Comparison of ENCODE assay signal across 13 cellular contexts in the genomic region with DNA sequence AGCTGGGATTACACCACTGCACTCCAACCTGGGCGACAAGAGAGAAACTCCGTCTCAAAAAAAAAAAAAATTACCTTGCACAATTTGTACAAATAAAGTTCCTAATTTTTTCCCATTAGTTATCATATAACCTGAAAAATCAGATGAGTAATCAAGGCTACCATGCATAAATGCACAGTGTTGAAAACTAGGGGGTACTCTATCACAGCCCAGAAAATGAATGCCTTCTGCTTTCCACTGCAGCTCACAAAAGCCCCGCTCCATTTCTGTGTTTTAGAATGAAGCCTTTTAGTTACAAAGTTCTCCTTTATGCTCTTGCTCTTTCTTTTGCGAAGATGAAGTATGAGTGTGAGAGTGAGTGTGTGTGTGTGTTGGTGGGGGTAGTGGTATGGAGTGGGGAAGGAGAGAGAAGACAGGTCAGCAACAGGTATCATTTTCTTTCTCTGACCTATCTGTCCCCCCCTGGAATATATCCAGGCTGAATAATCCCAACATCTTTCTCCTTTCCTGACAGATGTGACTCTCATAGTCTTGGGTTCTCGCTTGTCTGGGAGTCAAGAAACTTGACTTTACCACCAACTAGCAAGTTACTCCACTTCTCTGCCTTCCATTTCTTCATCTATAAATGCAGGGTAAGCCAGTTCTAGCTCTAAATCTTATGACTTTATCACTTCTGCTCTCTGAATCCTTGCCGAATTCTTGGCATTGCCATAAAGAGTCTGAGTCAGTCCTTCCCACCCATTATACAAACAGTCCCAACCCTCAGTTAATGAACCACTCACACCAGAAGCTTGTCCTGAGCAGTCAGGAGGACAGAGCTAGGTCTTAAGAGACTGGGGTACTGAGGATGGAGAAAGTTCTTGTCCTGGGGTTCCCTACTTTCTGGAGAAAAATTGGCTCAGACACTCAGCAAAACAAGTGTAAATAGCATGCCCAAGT. TPM values are rescaled to one million over a fixed set of nuclear protein-coding genes. Genes with fewer than 3 reads are reported as not detected.
DNase-seq lines count a peak whose midpoint lies in the region; ATAC-seq and TF ChIP-seq lines count a peak whose summit lies in the region.
"Had no signal": no experiment of that assay in that cellular context is flagged by ENCODE, and none has a peak within 500 bp of the region (broad histone marks: within the 10 kb centered on the region; RNA-seq: fewer than 3 reads in every experiment).

No MANE protein-coding gene starts in this region.

- H3K27ac Mint-ChIP-seq in CD4-positive, alpha-beta memory T cell, result peak overlapping the region; percentile 60 to 92 (median 84)
- H3K27ac Mint-ChIP-seq in dendritic cell treated with granulocyte-macrophage colony-stimulating factor and Interleukin-4, amounts not matched to agents 40 ng/mL and 50 ng/mL, for 4 days, result peak overlapping the region; percentile 69
- peak overlapping the region; percentile 81 to 93 (median 92) for H3K27ac Mint-ChIP-seq in naive thymus-derived CD8-positive, alpha-beta T cell
- no peak overlapping the region for H3K27ac Mint-ChIP-seq in endothelial cell (ENCODE audit: unreplicated experiment)
- H3K27ac Mint-ChIP-seq: H9, mesothelial cell of epicardium had no signal

- H3K36me3 ChIP-seq in CD4-positive, alpha-beta memory T cell (ENCODE audit: insufficient read depth, low read length), result peaks cover 55% of the 10 kb centered on the region
- H3K36me3 ChIP-seq in heart right ventricle, result peaks cover 0 to 85% (median 0%) of the 10 kb centered on the region in 9 donors

- peaks cover 56% of the 10 kb centered on the region for H3K4me1 ChIP-seq in CD4-positive, alpha-beta memory T cell (ENCODE audit: insufficient read depth, low read length)
- H3K4me1 ChIP-seq in heart right ventricle, result no peaks in the 10 kb centered on the region
- H3K4me1 ChIP-seq: body of pancreas had no signal

- no peak for DNase-seq in CD4-positive, alpha-beta memory T cell
- DNase-seq in NCI-H226 (peak; percentile 75), NCI-H1105 treated with DMSO at 0.1 percent for 48 hours (lab: John Stamatoyannopoulos, UW) (no peak), endothelial cell (ENCODE audit: low spot score) (no peak), heart right ventricle (no peak), SW 1271 (lab: John Stamatoyannopoulos, UW) (no peak)
- DNase-seq in naive thymus-derived CD8-positive, alpha-beta T cell, result peak in 2 of 10 donors; percentile 29 to 32
- DNase-seq: H9, NCI-H1092 treated with DMSO at 0.1 percent for 48 hours, T1000 had no signal

- no peak overlapping the region for H3K4me3 ChIP-seq in CD4-positive, alpha-beta memory T cell (ENCODE audit: low read length in 2 of 2)
- H3K4me3 ChIP-seq in heart right ventricle, result no peak overlapping the region
- H3K4me3 ChIP-seq: body of pancreas had no signal

- H3K9me3 Mint-ChIP-seq in CD4-positive, alpha-beta memory T cell, result no peaks in the 10 kb centered on the region
- H3K9me3 Mint-ChIP-seq in dendritic cell treated with granulocyte-macrophage colony-stimulating factor and Interleukin-4, amounts not matched to agents 40 ng/mL and 50 ng/mL, for 4 days, result no peaks in the 10 kb centered on the region
- H3K9me3 Mint-ChIP-seq in naive thymus-derived CD8-positive, alpha-beta T cell, result no peaks in the 10 kb centered on the region
- H3K9me3 Mint-ChIP-seq in endothelial cell (ENCODE audit: unreplicated experiment), result no peaks in the 10 kb centered on the region
- H3K9me3 Mint-ChIP-seq: H9, mesothelial cell of epicardium had no signal

- H3K27ac ChIP-seq in CD4-positive, alpha-beta memory T cell (ENCODE audit: low read depth, low read length), result no peak overlapping the region
- H3K27ac ChIP-seq in heart right ventricle, result no peak overlapping the region
- H3K27ac ChIP-seq: body of pancreas had no signal

- TF ChIP-seq CTCF in endothelial cell (IDR thresholded peaks at IDR 0.05; ENCODE audit: unreplicated experiment), result no peak
- TF ChIP-seq CTCF in heart right ventricle (IDR thresholded peaks at IDR 0.05), result no peak

- WGBS in heart right ventricle, 2 donors, result 73 to 82% methylated on average over 6 of the region's 6 CpGs

- peak overlapping the region in 5 of 8 donors; percentile 12 to 70 (median 27) for H3K4me3 Mint-ChIP-seq in CD4-positive, alpha-beta memory T cell
- H3K4me3 Mint-ChIP-seq in dendritic cell treated with granulocyte-macrophage colony-stimulating factor and Interleukin-4, amounts not matched to agents 40 ng/mL and 50 ng/mL, for 4 days, result no peak overlapping the region
- H3K4me3 Mint-ChIP-seq in naive thymus-derived CD8-positive, alpha-beta T cell, result peak overlapping the region in 9 of 10 donors; percentile 15 to 74 (median 42)
- no peak overlapping the region for H3K4me3 Mint-ChIP-seq in endothelial cell (ENCODE audit: unreplicated experiment)
- H3K4me3 Mint-ChIP-seq: H9, mesothelial cell of epicardium had no signal

- H3K9me3 ChIP-seq in CD4-positive, alpha-beta memory T cell (ENCODE audit: control insufficient read depth in 1 of 2, low read length in 2 of 2), result no peaks in the 10 kb centered on the region
- H3K9me3 ChIP-seq in heart right ventricle, result no peaks in the 10 kb centered on the region
- H3K9me3 ChIP-seq: body of pancreas had no signal

- H3K27me3 Mint-ChIP-seq in CD4-positive, alpha-beta memory T cell, result no peaks in the 10 kb centered on the region
- H3K27me3 Mint-ChIP-seq in dendritic cell treated with granulocyte-macrophage colony-stimulating factor and Interleukin-4, amounts not matched to agents 40 ng/mL and 50 ng/mL, for 4 days, result no peaks in the 10 kb centered on the region
- H3K27me3 Mint-ChIP-seq in naive thymus-derived CD8-positive, alpha-beta T cell, result no peaks in the 10 kb centered on the region
- H3K27me3 Mint-ChIP-seq in endothelial cell (ENCODE audit: unreplicated experiment), result peaks cover 1% of the 10 kb centered on the region

- H3K36me3 Mint-ChIP-seq in CD4-positive, alpha-beta memory T cell, result peaks cover 54 to 76% of the 10 kb centered on the region in 2 donors
- peaks cover 88% of the 10 kb centered on the region for H3K36me3 Mint-ChIP-seq in dendritic cell treated with granulocyte-macrophage colony-stimulating factor and Interleukin-4, amounts not matched to agents 40 ng/mL and 50 ng/mL, for 4 days (ENCODE audit: low read depth)
- H3K36me3 Mint-ChIP-seq in naive thymus-derived CD8-positive, alpha-beta T cell, result peaks cover 11 to 92% (median 16%) of the 10 kb centered on the region in 3 donors
- no peaks in the 10 kb centered on the region for H3K36me3 Mint-ChIP-seq in endothelial cell (ENCODE audit: low read depth, unreplicated experiment)
- H3K36me3 Mint-ChIP-seq: mesothelial cell of epicardium had no signal

- POLR2A ChIA-PET in CD4-positive, alpha-beta memory T cell (lab: Charles Lee; ENCODE audit: partially characterized antibody), result interaction anchor here (0.8 to 6.8 kb wide), 5 partner anchors 9 to 37 kb away, joined by 3 to 85 read pairs (median 4); a partner anchor contains a TSS
- POLR2A ChIA-PET in naive thymus-derived CD8-positive, alpha-beta T cell (lab: Charles Lee), result interaction anchor here (0.6 to 23.6 kb wide), 6 partner anchors 9 to 27 kb away, joined by 3 to 406 read pairs (median 4); a partner anchor contains a TSS

- intact Hi-C loops in CD4-positive, alpha-beta memory T cell (cut with micrococcal nuclease), result loop anchor here (1.0 kb wide), 1 partner anchor 33 kb away; no protein-coding TSS in a partner anchor
- intact Hi-C loops in dendritic cell treated with granulocyte-macrophage colony-stimulating factor and Interleukin-4, amounts not matched to agents 40 ng/mL and 50 ng/mL, for 4 days (cut with micrococcal nuclease), result loop anchor here (5.0 kb wide), 1 partner anchor 34 kb away; no protein-coding TSS in a partner anchor
- intact Hi-C loops in heart right ventricle (cut with DNase I), result no loop called here

- ATAC-seq in naive thymus-derived CD8-positive, alpha-beta T cell, result peak; percentile 70 to 82
- no peak for ATAC-seq in heart right ventricle
- ATAC-seq: body of pancreas had no signal

- no peaks in the 10 kb centered on the region for H3K27me3 ChIP-seq in CD4-positive, alpha-beta memory T cell (ENCODE audit: insufficient read depth, low read length)
- peaks cover 0 to 6% (median 0%) of the 10 kb centered on the region in 7 donors for H3K27me3 ChIP-seq in heart right ventricle
- H3K27me3 ChIP-seq: body of pancreas had no signal

- H3K4me1 Mint-ChIP-seq in CD4-positive, alpha-beta memory T cell, result peaks cover 44 to 79% (median 60%) of the 10 kb centered on the region in 4 donors
- H3K4me1 Mint-ChIP-seq in dendritic cell treated with granulocyte-macrophage colony-stimulating factor and Interleukin-4, amounts not matched to agents 40 ng/mL and 50 ng/mL, for 4 days (ENCODE audit: low read depth), result peaks cover 29% of the 10 kb centered on the region
- H3K4me1 Mint-ChIP-seq in naive thymus-derived CD8-positive, alpha-beta T cell, result peaks cover 23 to 80% (median 66%) of the 10 kb centered on the region in 4 donors
- no peaks in the 10 kb centered on the region for H3K4me1 Mint-ChIP-seq in endothelial cell (ENCODE audit: unreplicated experiment)
- H3K4me1 Mint-ChIP-seq: mesothelial cell of epicardium had no signal

- CTCF ChIA-PET in CD4-positive, alpha-beta memory T cell (lab: Charles Lee; ENCODE audit: partially characterized antibody), result interaction anchor here (1.0 to 9.9 kb wide), 7 partner anchors 11 to 45 kb away, joined by 3 to 119 read pairs (median 7); no protein-coding TSS in a partner anchor

RNA-seq across cellular contexts. Expression of a gene that starts 16.1 kb away (rescaled TPM):
- 100 to 1,000 TPM; 215 to 221 TPM for total RNA-seq in CD4-positive, alpha-beta memory T cell
- 100 to 1,000 TPM; 183 to 309 TPM for polyA plus RNA-seq in CD4-positive, alpha-beta memory T cell
- 100 to 1,000 TPM; 257 to 267 TPM for total RNA-seq in naive thymus-derived CD8-positive, alpha-beta T cell
- 100 to 1,000 TPM; 228 to 303 (median 266) TPM for polyA plus RNA-seq in naive thymus-derived CD8-positive, alpha-beta T cell
- total RNA-seq in endothelial cell (ENCODE audit: unreplicated experiment) (not detected), heart right ventricle (10 to 100 TPM in 1 of 10 donors, 1 to 10 TPM in 5, under 1 TPM in 4; 0.57 to 13.2 (median 1.8) TPM)
- 1 to 10 TPM; 1.2 to 1.4 TPM for polyA plus RNA-seq in heart right ventricle
- total RNA-seq: H9 had no signal

RNA-seq across cellular contexts. Expression of a gene that starts 37.7 kb away (rescaled TPM):
- total RNA-seq in CD4-positive, alpha-beta memory T cell, result 1 to 10 TPM; 3.9 to 5.5 TPM
- 10 to 100 TPM; 10.6 to 18.9 TPM for polyA plus RNA-seq in CD4-positive, alpha-beta memory T cell
- 1 to 10 TPM; 5.5 to 6.9 TPM for total RNA-seq in naive thymus-derived CD8-positive, alpha-beta T cell
- 10 to 100 TPM; 15.1 to 18.5 (median 15.6) TPM for polyA plus RNA-seq in naive thymus-derived CD8-positive, alpha-beta T cell
- total RNA-seq in endothelial cell (ENCODE audit: unreplicated experiment) (167 TPM), heart right ventricle (1 to 10 TPM; 2.0 to 6.9 (median 3.5) TPM)
- polyA plus RNA-seq in heart right ventricle, result 1 to 10 TPM; 3.6 to 7.3 TPM

RNA-seq across cellular contexts. Expression of a gene that starts 38.6 kb away (rescaled TPM):
- total RNA-seq in CD4-positive, alpha-beta memory T cell, result under 1 TPM; 0.36 to 0.73 TPM
- polyA plus RNA-seq in CD4-positive, alpha-beta memory T cell, result 1 to 10 TPM; 1.6 to 3.7 TPM
- total RNA-seq in naive thymus-derived CD8-positive, alpha-beta T cell, result 1 to 10 TPM; 2.2 to 2.5 TPM
- 1 to 10 TPM; 3.6 to 9.8 (median 8.1) TPM for polyA plus RNA-seq in naive thymus-derived CD8-positive, alpha-beta T cell
- total RNA-seq in endothelial cell (ENCODE audit: unreplicated experiment) (not detected), heart right ventricle (not detected)
- polyA plus RNA-seq in heart right ventricle, result not detected
- total RNA-seq: body of pancreas, H9, mesothelial cell of epicardium had no signal

Comparison
In these comparisons a context has a peak if more than half of its experiments do, and no peak if none do; other contexts are left out.
1. H3K4me3 Mint-ChIP-seq: peak in CD4-positive, alpha-beta memory T cell (5 of 8) and naive thymus-derived CD8-positive, alpha-beta T cell (9 of 10); none in dendritic cell treated with granulocyte-macrophage colony-stimulating factor and Interleukin-4, amounts not matched to agents 40 ng/mL and 50 ng/mL, for 4 days (single experiment) and endothelial cell (single experiment).
2. ATAC-seq: peak in naive thymus-derived CD8-positive, alpha-beta T cell (2 of 2); none in heart right ventricle (0 of 8).
3. RNA of a gene that starts 16.1 kb away (total RNA-seq): 257 to 267 TPM in naive thymus-derived CD8-positive, alpha-beta T cell and 215 to 221 TPM in CD4-positive, alpha-beta memory T cell; 0.57 to 13.2 TPM in heart right ventricle and not detected in endothelial cell (single experiment); every median in the first group is over 10 times any median in the second.
4. RNA of a gene that starts 37.7 kb away (total RNA-seq): 167 TPM in endothelial cell (single experiment); 5.5 to 6.9 TPM in naive thymus-derived CD8-positive, alpha-beta T cell, 3.9 to 5.5 TPM in CD4-positive, alpha-beta memory T cell and 2.0 to 6.9 TPM in heart right ventricle; every median in the first group is over 10 times any median in the second.
5. intact Hi-C loops: an anchor here in CD4-positive, alpha-beta memory T cell (1.0 kb wide) and dendritic cell treated with granulocyte-macrophage colony-stimulating factor and Interleukin-4, amounts not matched to agents 40 ng/mL and 50 ng/mL, for 4 days (5.0 kb wide); none called in heart right ventricle.